Comparison of ENCODE assay signal across 8 cellular contexts in genomic region chr20:50569487-50569863, GRCh38. TPM values are rescaled to one million over a fixed set of nuclear protein-coding genes. Genes with fewer than 3 reads are reported as not detected.
DNase-seq lines count a peak whose midpoint lies in the region; ATAC-seq, FAIRE-seq and TF ChIP-seq lines count a peak whose summit lies in the region.
"Not testable (repeated sequence)": the region's sequence is repeated elsewhere in the genome, so short reads cannot be mapped to it uniquely, and the experiment has no call there.

No MANE protein-coding gene starts in this region.

- not testable (repeated sequence) for ATAC-seq in activated T-helper 17 cell treated with anti-CD3 and anti-CD28 coated beads, Interleukin-2, amount 50 U/mL, for 72 hours (replicated peaks); K562; upper lobe of left lung (ENCODE audit: low FRiP score in 2 of 2)
- peak; percentile 12; the same call in 2 of the 3 replicates for ATAC-seq in HepG2

- peak overlapping the region; percentile 64 for H3K4me3 Mint-ChIP-seq in T-helper 2 cell treated with Interferon-gamma antibody and Interleukin-4, amounts not matched to agents 5 μg/mL and 100 μg/mL, for 36 hours
- H3K4me3 Mint-ChIP-seq in activated T-helper 17 cell treated with anti-CD3 and anti-CD28 coated beads, Interleukin-2, amount 50 U/mL, for 72 hours: peak overlapping the region; percentile 62
- not testable (repeated sequence) for H3K4me3 Mint-ChIP-seq in progenitor cell of endocrine pancreas (ENCODE audit: low read depth)

- CTCF ChIA-PET in K562 (lab: Yijun Ruan, JAX; ENCODE audit: low intra/inter-chr PET ratio); HepG2 (lab: Yijun Ruan, JAX; ENCODE audit: low intra/inter-chr PET ratio, low total read pairs): not testable (repeated sequence)

- peaks cover 67 to 94% (median 83%) of the 10 kb centered on the region in 11 experiments for H3K36me3 ChIP-seq in BLaER1 treated with 17β-estradiol and CSF1 and Interleukin-3, amounts not matched to agents 10 nM and 100 nM
- peaks cover 53% of the 10 kb centered on the region for H3K36me3 ChIP-seq in HUES6 (ENCODE audit: control insufficient read depth, insufficient read depth, low read length)
- peaks cover 95% of the 10 kb centered on the region for H3K36me3 ChIP-seq in K562 (ENCODE audit: control insufficient read depth, insufficient read depth, low read length)
- peaks cover 27 to 81% of the 10 kb centered on the region in 2 experiments for H3K36me3 ChIP-seq in HepG2 (replicated peaks in 1 of 2; ENCODE audit: control insufficient read depth in 1 of 2, insufficient read depth in 2 of 2, low read length in 2 of 2)
- peaks cover 5 to 78% (median 33%) of the 10 kb centered on the region in 4 donors for H3K36me3 ChIP-seq in upper lobe of left lung

- H3K27me3 ChIP-seq in BLaER1 treated with 17β-estradiol and CSF1 and Interleukin-3, amounts not matched to agents 10 nM and 100 nM; HUES6 (ENCODE audit: control insufficient read depth, insufficient read depth, low read length); K562 (ENCODE audit: control insufficient read depth in 2 of 2, insufficient read depth in 2 of 2, low read length in 2 of 2); HepG2 (ENCODE audit: control insufficient read depth in 1 of 2, insufficient read depth in 2 of 2, low read length in 2 of 2); upper lobe of left lung: not testable (repeated sequence)

- POLR2A ChIA-PET in K562 (lab: Yijun Ruan, JAX): interaction anchor here (1.2 to 1.4 kb wide), 2 partner anchors 11 to 26 kb away, joined by 3 to 5 read pairs; no protein-coding TSS in a partner anchor
- POLR2A ChIA-PET in HepG2 (lab: Yijun Ruan, JAX): not testable (repeated sequence)

- TF ChIP-seq POLR2A in K562 (conservative IDR thresholded peaks at IDR 0.05); HepG2 (IDR thresholded peaks at IDR 0.05; ENCODE audit: insufficient read depth in 1 of 2, low read depth in 2 of 2, low read length in 2 of 2); upper lobe of left lung (IDR thresholded peaks at IDR 0.05): not testable (repeated sequence)

- 90% methylated on average over 7 of the region's 7 CpGs for WGBS in K562 (ENCODE audit: insufficient coverage, low coverage, missing lambda C conversion rate)
- WGBS in HepG2 (ENCODE audit: low lambda C conversion rate): 92% methylated on average over 7 of the region's 7 CpGs
- WGBS in upper lobe of left lung, 2 donors: 95% methylated on average over 3 to 7 of the region's 7 CpGs

- H3K9me3 ChIP-seq in BLaER1 treated with 17β-estradiol and CSF1 and Interleukin-3, amounts not matched to agents 10 nM and 100 nM (replicated peaks in 1 of 11); HUES6 (ENCODE audit: control insufficient read depth, insufficient read depth, low read depth, low read length); K562 (replicated peaks; ENCODE audit: control insufficient read depth, insufficient read depth, low read depth, low read length); HepG2 (ENCODE audit: low read length); upper lobe of left lung: not testable (repeated sequence)

- intact Hi-C loops in K562 (cut with micrococcal nuclease); HepG2 (cut with micrococcal nuclease; ENCODE audit: unreplicated experiment): not testable (repeated sequence)

- peaks cover 63% of the 10 kb centered on the region for H3K36me3 Mint-ChIP-seq in T-helper 2 cell treated with Interferon-gamma antibody and Interleukin-4, amounts not matched to agents 5 μg/mL and 100 μg/mL, for 36 hours (ENCODE audit: low read depth)
- peaks cover 100% of the 10 kb centered on the region for H3K36me3 Mint-ChIP-seq in activated T-helper 17 cell treated with anti-CD3 and anti-CD28 coated beads, Interleukin-2, amount 50 U/mL, for 72 hours (ENCODE audit: low read depth)
- H3K36me3 Mint-ChIP-seq in progenitor cell of endocrine pancreas (ENCODE audit: insufficient read depth): peaks cover 22% of the 10 kb centered on the region

- not testable (repeated sequence) for H2AFZ ChIP-seq in K562 (ENCODE audit: low read depth, low read length); HepG2 (ENCODE audit: low read length)

- H3K4me1 Mint-ChIP-seq in T-helper 2 cell treated with Interferon-gamma antibody and Interleukin-4, amounts not matched to agents 5 μg/mL and 100 μg/mL, for 36 hours (ENCODE audit: low read depth): peaks cover 48% of the 10 kb centered on the region
- H3K4me1 Mint-ChIP-seq in activated T-helper 17 cell treated with anti-CD3 and anti-CD28 coated beads, Interleukin-2, amount 50 U/mL, for 72 hours: peaks cover 57% of the 10 kb centered on the region
- H3K4me1 Mint-ChIP-seq in progenitor cell of endocrine pancreas (ENCODE audit: low read depth): not testable (repeated sequence)

- H3K4me3 ChIP-seq in BLaER1 treated with 17β-estradiol and CSF1 and Interleukin-3, amounts not matched to agents 10 nM and 100 nM; HUES6 (ENCODE audit: low read depth, low read length); K562; HepG2 (replicated peaks in 1 of 3; ENCODE audit: insufficient read depth in 1 of 3, low read depth in 2 of 3, low read length in 3 of 3); upper lobe of left lung: not testable (repeated sequence)

- not testable (repeated sequence) for DNase-seq in T-helper 2 cell treated with Interferon-gamma antibody and Interleukin-4, amounts not matched to agents 5 μg/mL and 100 μg/mL, for 36 hours (ENCODE audit: low spot score); K562 (ENCODE audit: extremely low read depth in 1 of 4, low spot score in 3 of 4); HepG2 (ENCODE audit: low spot score); progenitor cell of endocrine pancreas (ENCODE audit: low spot score, unreplicated experiment); upper lobe of left lung

- not testable (repeated sequence) for TF ChIP-seq EP300 in K562 (IDR thresholded peaks at IDR 0.05; ENCODE audit: low read length); HepG2 (IDR thresholded peaks at IDR 0.05; ENCODE audit: low read depth in 2 of 2, low read length in 2 of 2); HepG2 (CRISPR knock-in tag; IDR thresholded peaks at IDR 0.05; ENCODE audit: borderline replicate concordance); upper lobe of left lung (IDR thresholded peaks at IDR 0.05)

- in situ Hi-C loops in K562 (cut with MboI); HepG2 (cut with HindIII; ENCODE audit: extremely low pct_ligation_motif_present, low pct_unique_long_range_greater_than_20kb): not testable (repeated sequence)

- not testable (repeated sequence) for H3K9me3 Mint-ChIP-seq in T-helper 2 cell treated with Interferon-gamma antibody and Interleukin-4, amounts not matched to agents 5 μg/mL and 100 μg/mL, for 36 hours; activated T-helper 17 cell treated with anti-CD3 and anti-CD28 coated beads, Interleukin-2, amount 50 U/mL, for 72 hours; progenitor cell of endocrine pancreas (ENCODE audit: low read depth)

- H3K9ac ChIP-seq in BLaER1 treated with 17β-estradiol and CSF1 and Interleukin-3, amounts not matched to agents 10 nM and 100 nM: peak overlapping the region in 8 of 11 experiments; percentile 2 to 74 (median 24); a peak in 7 of 22 replicates
- H3K9ac ChIP-seq in HUES6 (ENCODE audit: low read length); HepG2 (ENCODE audit: insufficient read depth, low read depth, low read length): not testable (repeated sequence)
- H3K9ac ChIP-seq in K562 (ENCODE audit: insufficient read depth in 1 of 2, low read depth in 2 of 2, low read length in 2 of 2): peak overlapping the region in 1 of 2 experiments; percentile 82; a peak in 2 of 4 replicates

- H3K79me2 ChIP-seq in K562 (ENCODE audit: control insufficient read depth, insufficient read depth, low read length): peaks cover 42% of the 10 kb centered on the region
- not testable (repeated sequence) for H3K79me2 ChIP-seq in HepG2 (ENCODE audit: insufficient read depth, low read length)

- TF ChIP-seq RAD21 in K562 (CRISPR knock-in tag; conservative IDR thresholded peaks at IDR 0.05 in 1 of 2, IDR thresholded peaks at IDR 0.05 in 1 of 2); HepG2 (CRISPR knock-in tag; IDR thresholded peaks at IDR 0.05): not testable (repeated sequence)

- H4K20me1 ChIP-seq in BLaER1 treated with 17β-estradiol and CSF1 and Interleukin-3, amounts not matched to agents 10 nM and 100 nM: peaks cover 37 to 96% (median 83%) of the 10 kb centered on the region in 11 experiments
- not testable (repeated sequence) for H4K20me1 ChIP-seq in K562 (replicated peaks; ENCODE audit: control insufficient read depth, insufficient read depth, low read length); HepG2 (ENCODE audit: insufficient read depth, low read length)

- not testable (repeated sequence) for TF ChIP-seq CTCF in K562 (IDR thresholded peaks at IDR 0.05 in 2 of 3, conservative IDR thresholded peaks at IDR 0.05 in 1 of 3; ENCODE audit: insufficient read depth in 2 of 3, low read depth in 1 of 3, low read length in 3 of 3); HepG2 (CRISPR knock-in tag; IDR thresholded peaks at IDR 0.05); progenitor cell of endocrine pancreas (IDR thresholded peaks at IDR 0.05; ENCODE audit: unreplicated experiment); upper lobe of left lung (IDR thresholded peaks at IDR 0.05)

- peak overlapping the region; percentile 83 for H3K27ac Mint-ChIP-seq in T-helper 2 cell treated with Interferon-gamma antibody and Interleukin-4, amounts not matched to agents 5 μg/mL and 100 μg/mL, for 36 hours
- H3K27ac Mint-ChIP-seq in activated T-helper 17 cell treated with anti-CD3 and anti-CD28 coated beads, Interleukin-2, amount 50 U/mL, for 72 hours: peak overlapping the region; percentile 86
- peak overlapping the region; percentile 83 for H3K27ac Mint-ChIP-seq in progenitor cell of endocrine pancreas

- not testable (repeated sequence) for H3K9me1 ChIP-seq in K562 (ENCODE audit: control insufficient read depth, insufficient read depth, low read length)

- peak overlapping the region; percentile 35 to 83 (median 58) for H3K4me2 ChIP-seq in BLaER1 treated with 17β-estradiol and CSF1 and Interleukin-3, amounts not matched to agents 10 nM and 100 nM
- not testable (repeated sequence) for H3K4me2 ChIP-seq in K562 (ENCODE audit: insufficient read depth, low read length); HepG2 (ENCODE audit: low read depth, low read length)

- H3K27ac ChIP-seq in BLaER1 treated with 17β-estradiol and CSF1 and Interleukin-3, amounts not matched to agents 10 nM and 100 nM: peak overlapping the region in 10 of 11 experiments; percentile 32 to 68 (median 46); a peak in 16 of 22 replicates
- H3K27ac ChIP-seq in HUES6 (ENCODE audit: low read depth, low read length): 0 out of 2 replicates have a peak overlapping the region, but pooled peaks have one; percentile 9
- peak overlapping the region; percentile 59; the same call in 2 of the 3 replicates for H3K27ac ChIP-seq in K562 (ENCODE audit: extremely low read depth, low read depth, low read length)
- H3K27ac ChIP-seq in HepG2 (ENCODE audit: extremely low read length, insufficient read depth, low read length): not testable (repeated sequence)
- H3K27ac ChIP-seq in upper lobe of left lung: peak overlapping the region in 3 of 4 donors; percentile 43 to 64 (median 46)

- peaks cover 46 to 80% (median 59%) of the 10 kb centered on the region in 10 experiments for H3K4me1 ChIP-seq in BLaER1 treated with 17β-estradiol and CSF1 and Interleukin-3, amounts not matched to agents 10 nM and 100 nM
- H3K4me1 ChIP-seq in HUES6 (ENCODE audit: control insufficient read depth, insufficient read depth, low read length): not testable (repeated sequence)
- H3K4me1 ChIP-seq in K562 (replicated peaks in 1 of 2; ENCODE audit: control insufficient read depth in 2 of 2, insufficient read depth in 2 of 2, low read length in 2 of 2) (peaks cover 4 to 22% of the 10 kb centered on the region in 2 experiments), HepG2 (ENCODE audit: insufficient read depth, low read length) (peaks cover 12% of the 10 kb centered on the region), upper lobe of left lung (peaks cover 35 to 62% (median 45%) of the 10 kb centered on the region in 4 donors)

- not testable (repeated sequence) for BruUV-seq in K562 (replicated peaks; lab: Mats Ljungman, UMichigan); HepG2 (replicated peaks; lab: Mats Ljungman, UMichigan)

- not testable (repeated sequence) for H3K27me3 Mint-ChIP-seq in T-helper 2 cell treated with Interferon-gamma antibody and Interleukin-4, amounts not matched to agents 5 μg/mL and 100 μg/mL, for 36 hours (ENCODE audit: low read depth); activated T-helper 17 cell treated with anti-CD3 and anti-CD28 coated beads, Interleukin-2, amount 50 U/mL, for 72 hours; progenitor cell of endocrine pancreas

- not testable (repeated sequence) for FAIRE-seq in K562 (lab: Jason Lieb, UNC); HepG2 (lab: Jason Lieb, UNC)

RNA-seq across cellular contexts. Expression of gene PTPN1, which starts 59.3 kb away (rescaled TPM):
- 10 to 100 TPM; 68.3 to 77.1 TPM for total RNA-seq in activated T-helper 17 cell treated with anti-CD3 and anti-CD28 coated beads, Interleukin-2, amount 50 U/mL, for 72 hours
- 39.8 and 48.2 TPM in 2 replicates for total RNA-seq in K562 (2011; cell fraction: chromatin; rRNA removed; ENCODE audit: low replicate concordance)
- 25.1 and 26.7 TPM in 2 replicates for total RNA-seq in K562 (2011; cell fraction: nucleolus; rRNA removed)
- total RNA-seq in K562 (2011; cell fraction: nucleoplasm; rRNA removed): 44.3 and 59.5 TPM in 2 replicates
- total RNA-seq in K562 (2014; rRNA removed) (56.4 and 69.8 TPM in 2 replicates), K562 (2014; rRNA removed; fragmentation: Illumina TruSeq; extraction: Trizol) (44.5 and 49.4 TPM in 2 replicates), K562 (2015; rRNA removed; fragmentation: Illumina TruSeq; extraction: Trizol) (58.5 and 58.9 TPM in 2 replicates), K562 (2021) (71.9 and 80.4 TPM in 2 replicates), HepG2 (2016; rRNA removed; fragmentation: Illumina TruSeq; extraction: Trizol) (33.3 and 37.2 TPM in 2 replicates), progenitor cell of endocrine pancreas (26.0 and 27.7 TPM in 2 replicates), upper lobe of left lung (100 to 1,000 TPM in 3 of 6 donors, 10 to 100 TPM in 3; 75.1 to 137 (median 96.1) TPM)
- polyA plus RNA-seq in K562 (2011; rRNA removed) (31.5 and 53.1 TPM in 2 replicates), K562 (2014; fragmentation: Illumina TruSeq; extraction: Trizol) (85.3 and 88.7 TPM in 2 replicates), K562 (2014; fragmentation: Nextera tagmentation; extraction: Ambion mirVana) (10 to 100 TPM; 11.0 to 15.7 TPM), K562 (2014; rRNA removed) (52.5 and 54.0 TPM in 2 replicates), HepG2 (2011; rRNA removed) (16.8 and 17.7 TPM in 2 replicates)
- polyA plus RNA-seq in K562 (2011; cell fraction: cytosol; rRNA removed): 38.3 and 62.4 TPM in 2 replicates
- polyA plus RNA-seq in K562 (2011; cell fraction: nucleus; rRNA removed): 50.2 and 94.2 TPM in 2 replicates
- polyA plus RNA-seq in K562 (2012): 56.3 and 67.9 TPM in 2 replicates
- polyA minus RNA-seq in K562 (2011; rRNA and poly(A)+ RNA removed): 40.7 and 49.1 TPM in 2 replicates
- polyA minus RNA-seq in K562 (2011; cell fraction: cytosol; rRNA and poly(A)+ RNA removed): 25.5 and 37.9 TPM in 2 replicates
- 13.3 and 26.4 TPM in 2 replicates for polyA minus RNA-seq in K562 (2011; cell fraction: nucleus; rRNA and poly(A)+ RNA removed)
- total RNA-seq in HepG2 (2016; cell fraction: cytosol; rRNA removed; fragmentation: Illumina TruSeq; extraction: Trizol; ENCODE audit: low read depth): 4.1 and 4.3 TPM in 2 replicates
- total RNA-seq in HepG2 (2016; cell fraction: insoluble cytoplasmic fraction; rRNA removed; fragmentation: Illumina TruSeq; extraction: Trizol): 31.0 and 34.8 TPM in 2 replicates
- 16.1 and 17.5 TPM in 2 replicates for total RNA-seq in HepG2 (2016; cell fraction: membrane; rRNA removed; fragmentation: Illumina TruSeq; extraction: Trizol)
- 22.9 and 26.4 TPM in 2 replicates for total RNA-seq in HepG2 (2016; cell fraction: nucleus; rRNA removed; fragmentation: Illumina TruSeq; extraction: Trizol)
- polyA plus RNA-seq in HepG2 (2011; cell fraction: cytosol; rRNA removed): 14.7 and 18.4 TPM in 2 replicates
- polyA plus RNA-seq in HepG2 (2011; cell fraction: nucleus; rRNA removed): 21.4 and 23.7 TPM in 2 replicates
- 20.9 and 24.3 TPM in 2 replicates for polyA plus RNA-seq in HepG2 (2012)
- 2.4 and 2.5 TPM in 2 replicates for polyA plus RNA-seq in HepG2 (2016; cell fraction: cytosol; fragmentation: Illumina TruSeq; extraction: Trizol; ENCODE audit: low read depth)
- polyA plus RNA-seq in HepG2 (2016; cell fraction: insoluble cytoplasmic fraction; fragmentation: Illumina TruSeq; extraction: Trizol; ENCODE audit: low read depth): 33.0 and 39.3 TPM in 2 replicates
- polyA plus RNA-seq in HepG2 (2016; cell fraction: membrane; fragmentation: Illumina TruSeq; extraction: Trizol; ENCODE audit: low read depth): 9.4 and 10.0 TPM in 2 replicates
- 31.1 and 31.8 TPM in 2 replicates for polyA plus RNA-seq in HepG2 (2016; cell fraction: nucleus; fragmentation: Illumina TruSeq; extraction: Trizol; ENCODE audit: insufficient read depth, low read depth)
- 27.4 and 30.1 TPM in 2 replicates for polyA minus RNA-seq in HepG2 (2011; rRNA and poly(A)+ RNA removed; ENCODE audit: low replicate concordance)
- 12.4 and 15.0 TPM in 2 replicates for polyA minus RNA-seq in HepG2 (2011; cell fraction: cytosol; rRNA and poly(A)+ RNA removed)
- polyA minus RNA-seq in HepG2 (2011; cell fraction: nucleus; rRNA and poly(A)+ RNA removed): 23.0 and 24.9 TPM in 2 replicates
